Comparison of ENCODE assay signal across 9 cellular contexts in genomic region chr15:42084465-42085235, GRCh38. TPM values are rescaled to one million over a fixed set of nuclear protein-coding genes. Genes with fewer than 3 reads are reported as not detected.
DNase-seq lines count a peak whose midpoint lies in the region; ATAC-seq, FAIRE-seq and TF ChIP-seq lines count a peak whose summit lies in the region.
"Had no signal": no experiment of that assay in that cellular context is flagged by ENCODE, and none has a peak within 500 bp of the region (broad histone marks: within the 10 kb centered on the region; RNA-seq: fewer than 3 reads in every experiment).

No MANE protein-coding gene starts in this region.

- TF ChIP-seq POLR2A in GM18505 (IDR thresholded peaks at IDR 0.05; ENCODE audit: borderline replicate concordance, extremely low read depth, insufficient read depth, insufficient read length): no peak

- H3K36me3 Mint-ChIP-seq in Calu3 (ENCODE audit: insufficient read depth, unreplicated experiment): peaks cover 7% of the 10 kb centered on the region

- BruUV-seq in Calu3 (replicated peaks; lab: Mats Ljungman, UMichigan): no TSS peak

- no CpG with 5 or more reads among the region's 29 CpGs for WGBS in iPS DF 6.9 (ENCODE audit: insufficient coverage, insufficient read length)
- 18 to 29% (median 20%) methylated on average over 29 of the region's 29 CpGs for WGBS in small intestine, 3 donors

- peak overlapping the region; percentile 5 for H3K4me3 Mint-ChIP-seq in Calu3 (ENCODE audit: low read depth, unreplicated experiment)
- H3K4me3 Mint-ChIP-seq: T-helper 1 cell treated with Interleukin-12 subunit alpha and Interleukin-12 subunit beta and Interleukin-4 antibody, amounts not matched to agents 30 μg/mL and 1 μg/mL, for 36 hours had no signal

- TF ChIP-seq CTCF in Calu3 (IDR thresholded peaks at IDR 0.05; ENCODE audit: unreplicated experiment) (peak; percentile 44), brain microvascular endothelial cell (IDR thresholded peaks at IDR 0.05; ENCODE audit: low read depth, low read length, missing control alignments) (peak; percentile 95)

- ATAC-seq in HG03095 (IDR thresholded peaks at IDR 0.05; ENCODE audit: unreplicated experiment): no peak
- no peak for ATAC-seq in GM18505 (IDR thresholded peaks at IDR 0.05; ENCODE audit: unreplicated experiment)

- no peaks in the 10 kb centered on the region for H3K9me3 Mint-ChIP-seq in Calu3 (ENCODE audit: low read depth, unreplicated experiment)
- H3K9me3 Mint-ChIP-seq: T-helper 1 cell treated with Interleukin-12 subunit alpha and Interleukin-12 subunit beta and Interleukin-4 antibody, amounts not matched to agents 30 μg/mL and 1 μg/mL, for 36 hours had no signal

- peak; percentile 68 for DNase-seq in Calu3
- DNase-seq in HTR-8/SVneo (ENCODE audit: insufficient read length, low spot score): peak; percentile 80
- peak in 4 of 5 experiments; percentile 20 to 31 (median 26) for DNase-seq in T-helper 2 cell
- peak; percentile 42 for DNase-seq in brain microvascular endothelial cell
- DNase-seq in iPS DF 6.9 (ENCODE audit: low read depth, low spot score): peak; percentile 85
- DNase-seq in small intestine: peak; percentile 72

- peak; percentile 90 for FAIRE-seq in HTR-8/SVneo (lab: Jason Lieb, UNC)
- no peak for FAIRE-seq in small intestine (lab: Jason Lieb, UNC)

- H3K4me1 ChIP-seq in iPS DF 6.9 (ENCODE audit: control insufficient read depth, insufficient read depth, low read length) (peaks cover 7% of the 10 kb centered on the region; the same call in 1 of the 2 replicates), small intestine (ENCODE audit: control insufficient read depth in 2 of 2, insufficient read depth in 1 of 2, low read depth in 1 of 2, low read length in 1 of 2) (peaks cover 0 to 2% of the 10 kb centered on the region in 2 donors)

- H3K4me1 Mint-ChIP-seq in Calu3 (ENCODE audit: low read depth, unreplicated experiment): peaks cover 16% of the 10 kb centered on the region

- H3K4me3 ChIP-seq in brain microvascular endothelial cell (ENCODE audit: low read depth, low read length) (no peak overlapping the region), iPS DF 6.9 (ENCODE audit: low read length) (no peak overlapping the region), small intestine (ENCODE audit: low read depth in 1 of 2, low read length in 2 of 2) (no peak overlapping the region)

- CTCF ChIA-PET in Calu3 (lab: Charles Lee): interaction anchor here (0.6 to 1.1 kb wide), 7 partner anchors 10 to 124 kb away, joined by 3 to 5 read pairs (median 3); partner anchors contain the start of genes EHD4, PLA2G4D and PLA2G4F

- H3K27me3 Mint-ChIP-seq in Calu3 (ENCODE audit: unreplicated experiment): no peaks in the 10 kb centered on the region

- H3K36me3 ChIP-seq in brain microvascular endothelial cell (replicated peaks) (no peaks in the 10 kb centered on the region), iPS DF 6.9 (ENCODE audit: control insufficient read depth, insufficient read depth, low read length) (no peaks in the 10 kb centered on the region), small intestine (ENCODE audit: control insufficient read depth in 2 of 2, insufficient read depth in 2 of 2, low read length in 2 of 2) (no peaks in the 10 kb centered on the region)

- H3K27me3 ChIP-seq in brain microvascular endothelial cell (replicated peaks) (peaks cover 11% of the 10 kb centered on the region), iPS DF 6.9 (ENCODE audit: control insufficient read depth, insufficient read depth, low read length) (no peaks in the 10 kb centered on the region), small intestine (ENCODE audit: control insufficient read depth in 2 of 2, insufficient read depth in 2 of 2, low read length in 2 of 2) (no peaks in the 10 kb centered on the region)

- H3K27ac ChIP-seq in brain microvascular endothelial cell (no peak overlapping the region), iPS DF 6.9 (ENCODE audit: low read length) (no peak overlapping the region), small intestine (ENCODE audit: low read depth in 1 of 2, low read length in 1 of 2) (peak overlapping the region in 1 of 2 donors; percentile 11)

- intact Hi-C loops in Calu3 (cut with micrococcal nuclease; ENCODE audit: unreplicated experiment): loop anchor here (5.0 kb wide), 1 partner anchor 53 kb away; no protein-coding TSS in a partner anchor

- in situ Hi-C loops in brain microvascular endothelial cell (cut with HindIII; ENCODE audit: low pct_ligation_motif_present, low sequenced_read_pairs): no loop called here

- no peak overlapping the region for H3K27ac Mint-ChIP-seq in Calu3 (ENCODE audit: unreplicated experiment)
- H3K27ac Mint-ChIP-seq: T-helper 1 cell treated with Interleukin-12 subunit alpha and Interleukin-12 subunit beta and Interleukin-4 antibody, amounts not matched to agents 30 μg/mL and 1 μg/mL, for 36 hours had no signal

- H3K9me3 ChIP-seq in iPS DF 6.9 (ENCODE audit: control insufficient read depth, insufficient read depth, low read length) (no peaks in the 10 kb centered on the region), small intestine (ENCODE audit: control insufficient read depth, low read depth) (no peaks in the 10 kb centered on the region)

RNA-seq across cellular contexts. Expression of gene PLA2G4D, which starts 9.7 kb away (rescaled TPM):
- total RNA-seq in Calu3 (2022): not detected in 2 replicates
- under 1 TPM in 2 of 3 donors, not detected in 1; 0.18 to 0.22 TPM for polyA plus RNA-seq in small intestine

Comparison
In these comparisons a context has a peak if more than half of its experiments do, and no peak if none do; other contexts are left out.
1. DNase-seq: peak in every context shown above with its lines; median percentile 85 in iPS DF 6.9; 80 in HTR-8/SVneo; 72 in small intestine; 68 in Calu3; 42 in brain microvascular endothelial cell; 26 in T-helper 2 cell.